1 cellular context compared by ENCODE assay signal in the genomic region with DNA sequence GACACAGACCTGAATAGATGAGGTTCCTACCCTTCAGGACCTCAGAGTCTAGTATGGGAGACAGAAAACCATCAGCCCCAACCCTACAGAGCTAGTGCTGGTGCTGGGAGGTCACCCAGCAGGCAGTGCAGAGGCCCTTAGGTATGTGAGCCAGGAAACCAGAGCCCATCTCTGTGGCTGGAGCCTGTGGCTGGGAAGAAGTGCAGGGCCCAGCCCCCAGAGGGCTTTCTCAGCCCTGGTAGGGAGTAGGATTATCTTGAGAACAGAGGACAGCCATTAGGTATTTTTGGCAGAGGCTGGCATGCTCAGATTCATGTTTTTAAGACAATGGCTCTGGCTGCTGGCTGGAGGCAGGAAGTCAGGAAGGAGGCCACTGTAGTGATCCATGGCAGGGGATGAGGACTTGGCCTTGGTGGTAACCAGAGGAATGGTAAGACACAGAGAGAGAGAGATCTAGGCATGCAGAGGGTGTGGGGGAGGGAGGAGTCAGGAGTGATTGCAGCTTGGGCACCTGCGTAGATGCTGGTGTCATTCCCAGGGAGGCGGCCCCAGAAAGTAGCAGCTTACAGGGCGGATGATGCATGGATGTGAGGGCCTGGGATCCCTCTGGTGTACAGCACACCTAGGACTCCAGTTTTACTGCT.
TF ChIP-seq lines count a peak whose summit lies in the region.

No MANE protein-coding gene starts in this region.

TF ChIP-seq in GM23338, 12 proteins besides CTCF, POLR2A, EP300 and RAD21 (continued from another document):
- TF ChIP-seq, protein P1, sequence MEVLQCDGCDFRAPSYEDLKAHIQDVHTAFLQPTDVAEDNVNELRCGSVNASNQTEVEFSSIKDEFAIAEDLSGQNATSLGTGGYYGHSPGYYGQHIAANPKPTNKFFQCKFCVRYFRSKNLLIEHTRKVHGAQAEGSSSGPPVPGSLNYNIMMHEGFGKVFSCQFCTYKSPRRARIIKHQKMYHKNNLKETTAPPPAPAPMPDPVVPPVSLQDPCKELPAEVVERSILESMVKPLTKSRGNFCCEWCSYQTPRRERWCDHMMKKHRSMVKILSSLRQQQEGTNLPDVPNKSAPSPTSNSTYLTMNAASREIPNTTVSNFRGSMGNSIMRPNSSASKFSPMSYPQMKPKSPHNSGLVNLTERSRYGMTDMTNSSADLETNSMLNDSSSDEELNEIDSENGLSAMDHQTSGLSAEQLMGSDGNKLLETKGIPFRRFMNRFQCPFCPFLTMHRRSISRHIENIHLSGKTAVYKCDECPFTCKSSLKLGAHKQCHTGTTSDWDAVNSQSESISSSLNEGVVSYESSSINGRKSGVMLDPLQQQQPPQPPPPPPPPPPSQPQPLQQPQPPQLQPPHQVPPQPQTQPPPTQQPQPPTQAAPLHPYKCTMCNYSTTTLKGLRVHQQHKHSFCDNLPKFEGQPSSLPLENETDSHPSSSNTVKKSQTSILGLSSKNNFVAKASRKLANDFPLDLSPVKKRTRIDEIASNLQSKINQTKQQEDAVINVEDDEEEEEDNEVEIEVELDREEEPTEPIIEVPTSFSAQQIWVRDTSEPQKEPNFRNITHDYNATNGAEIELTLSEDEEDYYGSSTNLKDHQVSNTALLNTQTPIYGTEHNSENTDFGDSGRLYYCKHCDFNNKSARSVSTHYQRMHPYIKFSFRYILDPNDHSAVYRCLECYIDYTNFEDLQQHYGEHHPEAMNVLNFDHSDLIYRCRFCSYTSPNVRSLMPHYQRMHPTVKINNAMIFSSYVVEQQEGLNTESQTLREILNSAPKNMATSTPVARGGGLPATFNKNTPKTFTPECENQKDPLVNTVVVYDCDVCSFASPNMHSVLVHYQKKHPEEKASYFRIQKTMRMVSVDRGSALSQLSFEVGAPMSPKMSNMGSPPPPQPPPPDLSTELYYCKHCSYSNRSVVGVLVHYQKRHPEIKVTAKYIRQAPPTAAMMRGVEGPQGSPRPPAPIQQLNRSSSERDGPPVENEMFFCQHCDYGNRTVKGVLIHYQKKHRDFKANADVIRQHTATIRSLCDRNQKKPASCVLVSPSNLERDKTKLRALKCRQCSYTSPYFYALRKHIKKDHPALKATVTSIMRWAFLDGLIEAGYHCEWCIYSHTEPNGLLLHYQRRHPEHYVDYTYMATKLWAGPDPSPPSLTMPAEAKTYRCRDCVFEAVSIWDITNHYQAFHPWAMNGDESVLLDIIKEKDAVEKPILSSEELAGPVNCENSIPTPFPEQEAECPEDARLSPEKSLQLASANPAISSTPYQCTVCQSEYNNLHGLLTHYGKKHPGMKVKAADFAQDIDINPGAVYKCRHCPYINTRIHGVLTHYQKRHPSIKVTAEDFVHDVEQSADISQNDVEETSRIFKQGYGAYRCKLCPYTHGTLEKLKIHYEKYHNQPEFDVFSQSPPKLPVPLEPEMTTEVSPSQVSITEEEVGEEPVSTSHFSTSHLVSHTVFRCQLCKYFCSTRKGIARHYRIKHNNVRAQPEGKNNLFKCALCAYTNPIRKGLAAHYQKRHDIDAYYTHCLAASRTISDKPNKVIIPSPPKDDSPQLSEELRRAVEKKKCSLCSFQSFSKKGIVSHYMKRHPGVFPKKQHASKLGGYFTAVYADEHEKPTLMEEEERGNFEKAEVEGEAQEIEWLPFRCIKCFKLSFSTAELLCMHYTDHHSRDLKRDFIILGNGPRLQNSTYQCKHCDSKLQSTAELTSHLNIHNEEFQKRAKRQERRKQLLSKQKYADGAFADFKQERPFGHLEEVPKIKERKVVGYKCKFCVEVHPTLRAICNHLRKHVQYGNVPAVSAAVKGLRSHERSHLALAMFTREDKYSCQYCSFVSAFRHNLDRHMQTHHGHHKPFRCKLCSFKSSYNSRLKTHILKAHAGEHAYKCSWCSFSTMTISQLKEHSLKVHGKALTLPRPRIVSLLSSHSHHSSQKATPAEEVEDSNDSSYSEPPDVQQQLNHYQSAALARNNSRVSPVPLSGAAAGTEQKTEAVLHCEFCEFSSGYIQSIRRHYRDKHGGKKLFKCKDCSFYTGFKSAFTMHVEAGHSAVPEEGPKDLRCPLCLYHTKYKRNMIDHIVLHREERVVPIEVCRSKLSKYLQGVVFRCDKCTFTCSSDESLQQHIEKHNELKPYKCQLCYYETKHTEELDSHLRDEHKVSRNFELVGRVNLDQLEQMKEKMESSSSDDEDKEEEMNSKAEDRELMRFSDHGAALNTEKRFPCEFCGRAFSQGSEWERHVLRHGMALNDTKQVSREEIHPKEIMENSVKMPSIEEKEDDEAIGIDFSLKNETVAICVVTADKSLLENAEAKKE (CRISPR knock-in tag; IDR thresholded peaks at IDR 0.05), result no peak
- TF ChIP-seq, protein P2, sequence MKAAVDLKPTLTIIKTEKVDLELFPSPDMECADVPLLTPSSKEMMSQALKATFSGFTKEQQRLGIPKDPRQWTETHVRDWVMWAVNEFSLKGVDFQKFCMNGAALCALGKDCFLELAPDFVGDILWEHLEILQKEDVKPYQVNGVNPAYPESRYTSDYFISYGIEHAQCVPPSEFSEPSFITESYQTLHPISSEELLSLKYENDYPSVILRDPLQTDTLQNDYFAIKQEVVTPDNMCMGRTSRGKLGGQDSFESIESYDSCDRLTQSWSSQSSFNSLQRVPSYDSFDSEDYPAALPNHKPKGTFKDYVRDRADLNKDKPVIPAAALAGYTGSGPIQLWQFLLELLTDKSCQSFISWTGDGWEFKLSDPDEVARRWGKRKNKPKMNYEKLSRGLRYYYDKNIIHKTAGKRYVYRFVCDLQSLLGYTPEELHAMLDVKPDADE (IDR thresholded peaks at IDR 0.05), result no peak
- no peak for TF ChIP-seq STAT1 (IDR thresholded peaks at IDR 0.05; ENCODE audit: unreplicated experiment)
- TF ChIP-seq POLR2AphosphoS5 (IDR thresholded peaks at IDR 0.05; ENCODE audit: low read depth), result no peak
- TF ChIP-seq ZNF114 (CRISPR knock-in tag; IDR thresholded peaks at IDR 0.05), result no peak
- no peak for TF ChIP-seq NANOG (IDR thresholded peaks at IDR 0.05; ENCODE audit: borderline replicate concordance)
- TF ChIP-seq EZH2 (IDR thresholded peaks at IDR 0.05; ENCODE audit: low read depth, unreplicated experiment), result no peak
